ENCODE assay signal across 9 cellular contexts in genomic region chr7:97145068-97145467, GRCh38. TPM values are rescaled to one million over a fixed set of nuclear protein-coding genes. Genes with fewer than 3 reads are reported as not detected.
DNase-seq lines count a peak whose midpoint lies in the region; ATAC-seq, FAIRE-seq and TF ChIP-seq lines count a peak whose summit lies in the region.
"Had no signal": no experiment of that assay in that cellular context is flagged by ENCODE, and none has a peak within 500 bp of the region (broad histone marks: within the 10 kb centered on the region; RNA-seq: fewer than 3 reads in every experiment).

No MANE protein-coding gene starts in this region.

- H3K4me1 ChIP-seq in GM12878 (ENCODE audit: control insufficient read depth, insufficient read depth, low read length) = no peaks in the 10 kb centered on the region
- H3K4me1 ChIP-seq: BLaER1 had no signal

- no peak overlapping the region for H2AFZ ChIP-seq in GM12878 (ENCODE audit: control insufficient read depth, low read depth, low read length)

- in situ Hi-C loops in GM12878 (cut with MboI) = no loop called here

- RAD21 ChIA-PET in GM12878 (lab: Charles Lee; ENCODE audit: unreplicated experiment) = interaction anchor here (0.8 to 1.1 kb wide), 5 partner anchors 27 to 692 kb away, joined by 3 to 4 read pairs (median 3); no protein-coding TSS in a partner anchor

- peak; percentile 69 for FAIRE-seq in GM12878 (lab: Jason Lieb, UNC)

- H3K4me3 ChIP-seq in GM12878 (no peak overlapping the region), coronary artery (no peak overlapping the region)
- H3K4me3 ChIP-seq: BLaER1 had no signal

- no peaks in the 10 kb centered on the region for H3K79me2 ChIP-seq in GM12878 (ENCODE audit: control insufficient read depth, insufficient read depth, low read length)

- ATAC-seq in GM12878 (peak; percentile 47; the same call in 2 of the 3 replicates), GM18909 (IDR thresholded peaks at IDR 0.05; ENCODE audit: poor library complexity, unreplicated experiment) (no peak)

- TF ChIP-seq CTCF in GM12878 (IDR thresholded peaks at IDR 0.05 in 2 of 3, conservative IDR thresholded peaks at IDR 0.05 in 1 of 3; ENCODE audit: control insufficient read depth in 2 of 3, extremely low read depth in 1 of 3, insufficient read depth in 1 of 3, low read depth in 3 of 3, low read length in 3 of 3) = peak in 2 of 3 experiments; percentile 19 to 34; a peak in 3 of 6 replicates
- no peak for TF ChIP-seq CTCF in coronary artery (IDR thresholded peaks at IDR 0.05)

- CTCF ChIA-PET in GM12878 (lab: Yijun Ruan, JAX) = interaction anchor here (0.7 to 2.3 kb wide), 12 partner anchors 10 to 869 kb away, joined by 3 to 14 read pairs (median 4); no protein-coding TSS in a partner anchor

- peak; percentile 67 for TF ChIP-seq RAD21 in GM12878 (IDR thresholded peaks at IDR 0.05; ENCODE audit: insufficient read depth, low read depth, low read length)

- H4K20me1 ChIP-seq in GM12878 (ENCODE audit: control insufficient read depth, insufficient read depth) = no peaks in the 10 kb centered on the region
- H4K20me1 ChIP-seq: BLaER1 had no signal

- no TSS peak for BruUV-seq in GM12878 (replicated peaks; lab: Mats Ljungman, UMichigan)

- no peaks in the 10 kb centered on the region; the same call in 1 of the 3 replicates for H3K9me3 ChIP-seq in GM12878 (replicated peaks; ENCODE audit: control insufficient read depth, insufficient read depth, low read length)

- DNase-seq in DMS79 treated with DMSO at 0.1 percent for 48 hours (lab: John Stamatoyannopoulos, UW) = peak; percentile 5
- no peak for DNase-seq in DMS79 (lab: John Stamatoyannopoulos, UW)
- peak; percentile 7 for DNase-seq in NCI-H2029 treated with DMSO at 0.1 percent for 48 hours (lab: John Stamatoyannopoulos, UW)
- no peak for DNase-seq in GM12878 (ENCODE audit: low read depth, low spot score)
- peak; percentile 62 for DNase-seq in myocyte (ENCODE audit: low read depth)
- DNase-seq in NCI-H774 (lab: John Stamatoyannopoulos, UW) = no peak
- DNase-seq in coronary artery (ENCODE audit: low spot score) = no peak

- intact Hi-C loops in GM12878 (cut with micrococcal nuclease; ENCODE audit: unreplicated experiment) = loop anchor here (1.0 to 2.0 kb wide), 2 partner anchors 34 to 690 kb away; no protein-coding TSS in a partner anchor

- H3K4me2 ChIP-seq in GM12878 (ENCODE audit: control insufficient read depth, insufficient read depth) = no peak overlapping the region
- H3K4me2 ChIP-seq: BLaER1 had no signal

- H3K9ac ChIP-seq in GM12878 (ENCODE audit: control insufficient read depth, insufficient read depth, low read length) = no peak overlapping the region
- H3K9ac ChIP-seq: BLaER1 had no signal

- no peak for TF ChIP-seq EP300 in GM12878 (IDR thresholded peaks at IDR 0.05; ENCODE audit: borderline replicate concordance in 1 of 2, control insufficient read depth in 1 of 2, low read depth in 2 of 2, low read length in 2 of 2)

- whole genome bisulfite sequencing in GM12878 (ENCODE audit: insufficient coverage, insufficient replicate concordance, low lambda C conversion rate, missing lambda C conversion rate) = 33% methylated on average over 1 of the region's 1 CpG

- no peak for TF ChIP-seq POLR2A in GM12878 (IDR thresholded peaks at IDR 0.05; ENCODE audit: low read depth, low read length)

- no peaks in the 10 kb centered on the region for H3K27me3 ChIP-seq in GM12878 (replicated peaks in 1 of 2; ENCODE audit: control insufficient read depth in 2 of 2, insufficient read depth in 2 of 2, low read length in 1 of 2)
- H3K27me3 ChIP-seq: BLaER1 had no signal

- no peaks in the 10 kb centered on the region; a peak in 1 of 4 replicates for H3K36me3 ChIP-seq in GM12878 (ENCODE audit: control insufficient read depth in 2 of 2, insufficient read depth in 2 of 2, low read length in 1 of 2)

- POLR2A ChIA-PET in GM12878 (lab: Charles Lee) = no interaction called here

- SMC1A ChIA-PET in GM12878 (lab: Charles Lee; ENCODE audit: uncharacterized antibody, unreplicated experiment) = interaction anchor here (0.9 to 1.1 kb wide), 4 partner anchors 10 to 692 kb away, joined by 3 to 6 read pairs (median 4); no protein-coding TSS in a partner anchor

- H3K27ac ChIP-seq in GM12878 (ENCODE audit: control insufficient read depth, insufficient read depth) (no peak overlapping the region), coronary artery (no peak overlapping the region)
- H3K27ac ChIP-seq: BLaER1 had no signal

TF ChIP-seq in GM12878, 131 proteins besides CTCF, POLR2A, EP300 and RAD21:
- TF ChIP-seq SMAD5 (IDR thresholded peaks at IDR 0.05; ENCODE audit: low read depth) = no peak
- TF ChIP-seq SMC3 (IDR thresholded peaks at IDR 0.05; ENCODE audit: borderline replicate concordance, low read length) = peak; percentile 55; the same call in 1 of the 2 replicates

RNA-seq across cellular contexts. Expression of gene SDHAF3, which starts 27.6 kb away (rescaled TPM):
- 6.5 and 13.6 TPM in 2 replicates for total RNA-seq in GM12878 (2013; cell fraction: nucleolus; rRNA removed)
- 29.1 and 30.7 TPM in 2 replicates for total RNA-seq in GM12878 (2014; rRNA removed)
- total RNA-seq in GM12878 (2014; rRNA removed; fragmentation: Illumina TruSeq; extraction: Trizol) = 72.8 and 74.7 TPM in 2 replicates
- total RNA-seq in GM12878 (2021) = 25.0 and 29.3 TPM in 2 replicates
- 13.7 TPM for polyA plus RNA-seq in GM12878 (2011; ENCODE audit: low read depth)
- 54.2 and 89.2 TPM in 2 replicates for polyA plus RNA-seq in GM12878 (2011; rRNA removed)
- 16.0 and 17.5 TPM in 2 replicates for polyA plus RNA-seq in GM12878 (2011; cell fraction: cytosol; rRNA removed)
- 11.2 and 14.4 TPM in 2 replicates for polyA plus RNA-seq in GM12878 (2011; cell fraction: nucleus; rRNA removed)
- polyA plus RNA-seq in GM12878 (2012) = 16.9 and 19.3 TPM in 2 replicates
- polyA plus RNA-seq in GM12878 (2014; fragmentation: Illumina TruSeq; extraction: Trizol) = 40.2 and 50.2 TPM in 2 replicates
- 100 to 1,000 TPM; 101 to 124 TPM for polyA plus RNA-seq in GM12878 (2014; fragmentation: Nextera tagmentation; extraction: Ambion mirVana)
- polyA plus RNA-seq in GM12878 (2014; rRNA removed) = 17.1 and 24.3 TPM in 2 replicates
- polyA plus RNA-seq in GM12878 (2016; fragmentation: Nextera tagmentation; extraction: Ambion mirVana) = 100 to 1,000 TPM in 1 of 2 experiments, 10 to 100 TPM in 1; 99.0 to 111 TPM
- 9.4 and 10.5 TPM in 2 replicates for polyA minus RNA-seq in GM12878 (2011; rRNA and poly(A)+ RNA removed)
- polyA minus RNA-seq in GM12878 (2011; cell fraction: cytosol; rRNA and poly(A)+ RNA removed) = 22.2 and 31.3 TPM in 2 replicates
- polyA minus RNA-seq in GM12878 (2011; cell fraction: nucleus; rRNA and poly(A)+ RNA removed) = 4.0 and 17.7 TPM in 2 replicates
- total RNA-seq in myocyte = 18.0 and 26.7 TPM in 2 replicates
- 33.7 TPM for polyA plus RNA-seq in myocyte (2012)

Comparison
In these comparisons a context has a peak if more than half of its experiments do, and no peak if none do; other contexts are left out.
1. DNase-seq: peak in DMS79 treated with DMSO at 0.1 percent for 48 hours (single experiment), NCI-H2029 treated with DMSO at 0.1 percent for 48 hours (single experiment) and myocyte (single experiment); none in DMS79 (single experiment), GM12878 (single experiment), NCI-H774 (single experiment) and coronary artery (single experiment).